In the genomic region with DNA sequence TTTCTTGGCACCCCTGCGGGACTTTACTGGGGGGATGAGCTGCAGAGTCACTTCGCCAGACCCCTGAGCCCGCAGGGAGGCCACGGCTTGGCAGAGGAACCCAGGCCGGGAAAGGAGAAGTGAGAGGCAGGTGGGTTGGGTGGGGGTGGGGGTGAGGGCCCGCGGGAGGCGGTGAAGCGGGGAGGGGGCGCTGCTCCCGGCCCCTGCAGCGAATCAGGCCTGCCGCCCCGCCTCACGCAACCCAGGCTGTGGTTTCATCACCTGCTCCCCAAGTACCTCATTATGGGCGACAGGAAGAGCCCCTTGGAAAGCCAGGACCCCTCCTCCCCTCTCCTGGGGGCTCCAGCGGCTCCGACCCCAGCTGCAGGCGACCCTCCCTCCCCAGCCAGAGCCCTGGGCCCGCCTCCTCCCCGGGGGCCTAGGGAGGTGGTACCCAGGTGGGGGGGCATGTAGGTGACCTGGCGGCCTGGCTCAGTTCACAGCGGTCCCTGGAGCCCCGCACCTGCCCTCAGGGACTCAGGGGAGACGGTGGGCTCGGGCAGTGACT, we compare ENCODE assay signal across 1 cellular context.
TF ChIP-seq lines count a peak whose summit lies in the region.

No MANE protein-coding gene starts in this region.

TF ChIP-seq in H1, 55 proteins besides CTCF, POLR2A, EP300 and RAD21:
- TF ChIP-seq KDM1A (IDR thresholded peaks at IDR 0.05; ENCODE audit: borderline replicate concordance, low read length) (no peak), GTF2F1 (IDR thresholded peaks at IDR 0.05; ENCODE audit: borderline replicate concordance, low read depth, low read length) (no peak), MAFK (IDR thresholded peaks at IDR 0.05; ENCODE audit: low read depth, low read length) (no peak), KDM5A (IDR thresholded peaks at IDR 0.05; ENCODE audit: low read length) (no peak), RFX5 (IDR thresholded peaks at IDR 0.05; ENCODE audit: borderline replicate concordance, low read depth, low read length) (no peak), RBBP5 (IDR thresholded peaks at IDR 0.05; ENCODE audit: borderline replicate concordance, low read depth, low read length) (no peak), SRF (IDR thresholded peaks at IDR 0.05; ENCODE audit: low read depth, low read length) (no peak), CREB1 (IDR thresholded peaks at IDR 0.05) (no peak), TAF1 (IDR thresholded peaks at IDR 0.05; ENCODE audit: low read depth, low read length) (peak; percentile 43; the same call in 1 of the 2 replicates), CHD2 (IDR thresholded peaks at IDR 0.05; ENCODE audit: low read length) (no peak), BRCA1 (IDR thresholded peaks at IDR 0.05; ENCODE audit: low read depth, low read length) (no peak), FOSL1 (IDR thresholded peaks at IDR 0.05; ENCODE audit: insufficient read depth, low read depth, low read length) (no peak), CEBPB (IDR thresholded peaks at IDR 0.05; ENCODE audit: low read depth, low read length) (peak; percentile 71; the same call in 1 of the 2 replicates), SP4 (IDR thresholded peaks at IDR 0.05; ENCODE audit: low read length) (no peak), EZH2 (IDR thresholded peaks at IDR 0.05; ENCODE audit: low read depth, low read length, severe bottlenecking) (no peak), ASH2L (IDR thresholded peaks at IDR 0.05; ENCODE audit: low read length) (peak; percentile 10), TCF12 (IDR thresholded peaks at IDR 0.05; ENCODE audit: low read depth, low read length) (no peak), SP2 (IDR thresholded peaks at IDR 0.05; ENCODE audit: low read length) (no peak), POU5F1 (IDR thresholded peaks at IDR 0.05; ENCODE audit: low read depth, low read length) (no peak), EGR1 (IDR thresholded peaks at IDR 0.05; ENCODE audit: borderline replicate concordance, low read depth, low read length) (no peak), HDAC6 (IDR thresholded peaks at IDR 0.05; ENCODE audit: low read depth, low read length) (no peak), SP1 (IDR thresholded peaks at IDR 0.05; ENCODE audit: low read depth, low read length) (no peak), SIRT6 (IDR thresholded peaks at IDR 0.05; ENCODE audit: low read length) (no peak)
- TF ChIP-seq, protein P1, sequence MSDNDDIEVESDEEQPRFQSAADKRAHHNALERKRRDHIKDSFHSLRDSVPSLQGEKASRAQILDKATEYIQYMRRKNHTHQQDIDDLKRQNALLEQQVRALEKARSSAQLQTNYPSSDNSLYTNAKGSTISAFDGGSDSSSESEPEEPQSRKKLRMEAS (IDR thresholded peaks at IDR 0.05) = peak; percentile 42; the same call in 1 of the 2 replicates
- TF ChIP-seq, protein P2, sequence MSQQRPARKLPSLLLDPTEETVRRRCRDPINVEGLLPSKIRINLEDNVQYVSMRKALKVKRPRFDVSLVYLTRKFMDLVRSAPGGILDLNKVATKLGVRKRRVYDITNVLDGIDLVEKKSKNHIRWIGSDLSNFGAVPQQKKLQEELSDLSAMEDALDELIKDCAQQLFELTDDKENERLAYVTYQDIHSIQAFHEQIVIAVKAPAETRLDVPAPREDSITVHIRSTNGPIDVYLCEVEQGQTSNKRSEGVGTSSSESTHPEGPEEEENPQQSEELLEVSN (IDR thresholded peaks at IDR 0.05) = 0 out of 2 replicates have a peak, but pooled peaks have one; percentile 11
- TF ChIP-seq, protein P3, sequence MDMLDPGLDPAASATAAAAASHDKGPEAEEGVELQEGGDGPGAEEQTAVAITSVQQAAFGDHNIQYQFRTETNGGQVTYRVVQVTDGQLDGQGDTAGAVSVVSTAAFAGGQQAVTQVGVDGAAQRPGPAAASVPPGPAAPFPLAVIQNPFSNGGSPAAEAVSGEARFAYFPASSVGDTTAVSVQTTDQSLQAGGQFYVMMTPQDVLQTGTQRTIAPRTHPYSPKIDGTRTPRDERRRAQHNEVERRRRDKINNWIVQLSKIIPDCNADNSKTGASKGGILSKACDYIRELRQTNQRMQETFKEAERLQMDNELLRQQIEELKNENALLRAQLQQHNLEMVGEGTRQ (IDR thresholded peaks at IDR 0.05; ENCODE audit: low read length) = no peak
